Comparison of ENCODE assay signal across 1 cellular context in the genomic region with DNA sequence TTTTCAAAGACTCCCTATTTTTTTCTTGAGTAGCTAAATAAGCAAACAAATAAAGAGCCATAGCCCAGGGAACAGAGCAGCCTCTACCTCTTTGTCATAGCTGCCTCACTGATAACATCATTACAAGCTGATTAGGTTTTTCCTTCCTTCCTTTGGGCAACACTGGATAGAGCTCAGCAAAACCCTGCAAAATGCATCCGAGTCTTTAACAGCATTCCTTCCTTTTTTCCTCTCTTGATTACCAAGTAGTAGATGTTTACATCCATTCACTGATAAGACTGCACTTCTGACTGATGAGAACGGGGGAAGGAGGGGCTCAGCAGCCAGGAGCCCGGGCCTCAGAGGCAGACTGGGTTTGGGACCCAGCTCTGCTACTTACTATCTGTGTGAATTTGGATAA.
TF ChIP-seq lines count a peak whose summit lies in the region.

No MANE protein-coding gene starts in this region.

TF ChIP-seq in HEK293, 187 proteins besides CTCF, POLR2A, EP300 and RAD21 (continued from another document):
- TF ChIP-seq BCL11A (tag by site-specific recombination; IDR thresholded peaks at IDR 0.05; ENCODE audit: low read depth) (no peak), GLIS2 (tag by site-specific recombination; IDR thresholded peaks at IDR 0.05) (no peak), TRIM28 (IDR thresholded peaks at IDR 0.05; ENCODE audit: borderline replicate concordance, low read length) (0 out of 2 replicates have a peak, but pooled peaks have one; percentile 75), ZNF302 (tag by site-specific recombination; IDR thresholded peaks at IDR 0.05; ENCODE audit: low read depth) (no peak), TCF7L2 (IDR thresholded peaks at IDR 0.05; ENCODE audit: borderline replicate concordance, low read depth, low read length) (0 out of 2 replicates have a peak, but pooled peaks have one; percentile 15)
- TF ChIP-seq, protein P1, sequence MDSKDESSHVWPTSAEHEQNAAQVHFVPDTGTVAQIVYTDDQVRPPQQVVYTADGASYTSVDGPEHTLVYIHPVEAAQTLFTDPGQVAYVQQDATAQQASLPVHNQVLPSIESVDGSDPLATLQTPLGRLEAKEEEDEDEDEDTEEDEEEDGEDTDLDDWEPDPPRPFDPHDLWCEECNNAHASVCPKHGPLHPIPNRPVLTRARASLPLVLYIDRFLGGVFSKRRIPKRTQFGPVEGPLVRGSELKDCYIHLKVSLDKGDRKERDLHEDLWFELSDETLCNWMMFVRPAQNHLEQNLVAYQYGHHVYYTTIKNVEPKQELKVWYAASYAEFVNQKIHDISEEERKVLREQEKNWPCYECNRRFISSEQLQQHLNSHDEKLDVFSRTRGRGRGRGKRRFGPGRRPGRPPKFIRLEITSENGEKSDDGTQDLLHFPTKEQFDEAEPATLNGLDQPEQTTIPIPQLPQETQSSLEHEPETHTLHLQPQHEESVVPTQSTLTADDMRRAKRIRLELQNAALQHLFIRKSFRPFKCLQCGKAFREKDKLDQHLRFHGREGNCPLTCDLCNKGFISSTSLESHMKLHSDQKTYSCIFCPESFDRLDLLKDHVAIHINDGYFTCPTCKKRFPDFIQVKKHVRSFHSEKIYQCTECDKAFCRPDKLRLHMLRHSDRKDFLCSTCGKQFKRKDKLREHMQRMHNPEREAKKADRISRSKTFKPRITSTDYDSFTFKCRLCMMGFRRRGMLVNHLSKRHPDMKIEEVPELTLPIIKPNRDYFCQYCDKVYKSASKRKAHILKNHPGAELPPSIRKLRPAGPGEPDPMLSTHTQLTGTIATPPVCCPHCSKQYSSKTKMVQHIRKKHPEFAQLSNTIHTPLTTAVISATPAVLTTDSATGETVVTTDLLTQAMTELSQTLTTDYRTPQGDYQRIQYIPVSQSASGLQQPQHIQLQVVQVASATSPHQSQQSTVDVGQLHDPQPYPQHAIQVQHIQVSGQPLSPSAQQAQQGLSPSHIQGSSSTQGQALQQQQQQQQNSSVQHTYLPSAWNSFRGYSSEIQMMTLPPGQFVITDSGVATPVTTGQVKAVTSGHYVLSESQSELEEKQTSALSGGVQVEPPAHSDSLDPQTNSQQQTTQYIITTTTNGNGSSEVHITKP (tag by site-specific recombination; IDR thresholded peaks at IDR 0.05), result no peak
- TF ChIP-seq, protein P2, sequence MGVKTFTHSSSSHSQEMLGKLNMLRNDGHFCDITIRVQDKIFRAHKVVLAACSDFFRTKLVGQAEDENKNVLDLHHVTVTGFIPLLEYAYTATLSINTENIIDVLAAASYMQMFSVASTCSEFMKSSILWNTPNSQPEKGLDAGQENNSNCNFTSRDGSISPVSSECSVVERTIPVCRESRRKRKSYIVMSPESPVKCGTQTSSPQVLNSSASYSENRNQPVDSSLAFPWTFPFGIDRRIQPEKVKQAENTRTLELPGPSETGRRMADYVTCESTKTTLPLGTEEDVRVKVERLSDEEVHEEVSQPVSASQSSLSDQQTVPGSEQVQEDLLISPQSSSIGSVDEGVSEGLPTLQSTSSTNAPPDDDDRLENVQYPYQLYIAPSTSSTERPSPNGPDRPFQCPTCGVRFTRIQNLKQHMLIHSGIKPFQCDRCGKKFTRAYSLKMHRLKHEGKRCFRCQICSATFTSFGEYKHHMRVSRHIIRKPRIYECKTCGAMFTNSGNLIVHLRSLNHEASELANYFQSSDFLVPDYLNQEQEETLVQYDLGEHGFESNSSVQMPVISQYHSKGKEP (tag by site-specific recombination; IDR thresholded peaks at IDR 0.05), result no peak
- TF ChIP-seq, protein P3, sequence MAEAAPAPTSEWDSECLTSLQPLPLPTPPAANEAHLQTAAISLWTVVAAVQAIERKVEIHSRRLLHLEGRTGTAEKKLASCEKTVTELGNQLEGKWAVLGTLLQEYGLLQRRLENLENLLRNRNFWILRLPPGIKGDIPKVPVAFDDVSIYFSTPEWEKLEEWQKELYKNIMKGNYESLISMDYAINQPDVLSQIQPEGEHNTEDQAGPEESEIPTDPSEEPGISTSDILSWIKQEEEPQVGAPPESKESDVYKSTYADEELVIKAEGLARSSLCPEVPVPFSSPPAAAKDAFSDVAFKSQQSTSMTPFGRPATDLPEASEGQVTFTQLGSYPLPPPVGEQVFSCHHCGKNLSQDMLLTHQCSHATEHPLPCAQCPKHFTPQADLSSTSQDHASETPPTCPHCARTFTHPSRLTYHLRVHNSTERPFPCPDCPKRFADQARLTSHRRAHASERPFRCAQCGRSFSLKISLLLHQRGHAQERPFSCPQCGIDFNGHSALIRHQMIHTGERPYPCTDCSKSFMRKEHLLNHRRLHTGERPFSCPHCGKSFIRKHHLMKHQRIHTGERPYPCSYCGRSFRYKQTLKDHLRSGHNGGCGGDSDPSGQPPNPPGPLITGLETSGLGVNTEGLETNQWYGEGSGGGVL (tag by site-specific recombination; IDR thresholded peaks at IDR 0.05), result no peak
